8 cellular contexts compared by ENCODE assay signal in genomic region chr7:106071999-106072714, GRCh38. TPM values are rescaled to one million over a fixed set of nuclear protein-coding genes. Genes with fewer than 3 reads are reported as not detected.
DNase-seq lines count a peak whose midpoint lies in the region; ATAC-seq and TF ChIP-seq lines count a peak whose summit lies in the region.

No MANE protein-coding gene starts in this region.

- TF ChIP-seq CTCF in breast epithelium (IDR thresholded peaks at IDR 0.05) = no peak
- no peak for TF ChIP-seq CTCF in natural killer cell (IDR thresholded peaks at IDR 0.05)

- H3K27ac ChIP-seq in breast epithelium = peak overlapping the region; percentile 88 to 89

- peak overlapping the region; percentile 65 to 86 for H3K4me3 Mint-ChIP-seq in activated T-cell treated with anti-CD3 and anti-CD28 coated beads, Interleukin-2, amount 50 U/mL, for 72 hours
- H3K4me3 Mint-ChIP-seq in natural killer cell = peak overlapping the region; percentile 73

- no peaks in the 10 kb centered on the region for H3K9me3 Mint-ChIP-seq in activated T-cell treated with anti-CD3 and anti-CD28 coated beads, Interleukin-2, amount 50 U/mL, for 72 hours
- H3K9me3 Mint-ChIP-seq in natural killer cell = no peaks in the 10 kb centered on the region

- DNase-seq in activated T-cell treated with anti-CD3 and anti-CD28 coated beads, Interleukin-2, amount 50 U/mL, for 72 hours = no peak
- DNase-seq in activated T-cell treated with anti-CD3 and anti-CD28 coated beads, Interleukin-2, amount 50 U/mL, for 48 hours = no peak
- DNase-seq in NCI-H226 (peak; percentile 29), breast epithelium (ENCODE audit: low spot score in 2 of 2) (no peak), natural killer cell (no peak), NAMALWA (ENCODE audit: low spot score) (no peak)

- intact Hi-C loops in breast epithelium (cut with DNase I; ENCODE audit: low total_unique reads) (no loop called here), natural killer cell (cut with micrococcal nuclease) (loop anchor here (2.0 kb wide), 1 partner anchor 39 kb away; no protein-coding TSS in a partner anchor)

- no peaks in the 10 kb centered on the region for H3K27me3 Mint-ChIP-seq in activated T-cell treated with anti-CD3 and anti-CD28 coated beads, Interleukin-2, amount 50 U/mL, for 72 hours (ENCODE audit: low read depth)
- peaks cover 8 to 30% of the 10 kb centered on the region in 2 donors for H3K27me3 Mint-ChIP-seq in natural killer cell (ENCODE audit: low read depth in 2 of 2)

- no peak for TF ChIP-seq POLR2A in breast epithelium (IDR thresholded peaks at IDR 0.05)

- no peaks in the 10 kb centered on the region for H3K9me3 ChIP-seq in breast epithelium

- peaks cover 54% of the 10 kb centered on the region for H3K4me1 Mint-ChIP-seq in activated T-cell treated with anti-CD3 and anti-CD28 coated beads, Interleukin-2, amount 50 U/mL, for 72 hours (ENCODE audit: low read depth)
- peaks cover 39 to 47% of the 10 kb centered on the region in 2 donors for H3K4me1 Mint-ChIP-seq in natural killer cell

- peak; percentile 10 to 12 for ATAC-seq in activated T-cell treated with anti-CD3 and anti-CD28 coated beads, Interleukin-2, amount 50 U/mL, for 72 hours (replicated peaks in 1 of 2)
- ATAC-seq in natural killer cell (no peak), GM21825 (IDR thresholded peaks at IDR 0.05; ENCODE audit: unreplicated experiment) (no peak), HG03097 (IDR thresholded peaks at IDR 0.05; ENCODE audit: low FRiP score, unreplicated experiment) (no peak)

- H3K4me3 ChIP-seq in breast epithelium = no peak overlapping the region

- no peaks in the 10 kb centered on the region for H3K36me3 Mint-ChIP-seq in activated T-cell treated with anti-CD3 and anti-CD28 coated beads, Interleukin-2, amount 50 U/mL, for 72 hours (ENCODE audit: insufficient read depth in 2 of 2)
- H3K36me3 Mint-ChIP-seq in natural killer cell = no peaks in the 10 kb centered on the region

- H3K36me3 ChIP-seq in breast epithelium = no peaks in the 10 kb centered on the region

- H3K27me3 ChIP-seq in breast epithelium = no peaks in the 10 kb centered on the region

- peaks cover 0 to 2% of the 10 kb centered on the region in 2 donors for H3K4me1 ChIP-seq in breast epithelium

- peak overlapping the region; percentile 96 for H3K27ac Mint-ChIP-seq in activated T-cell treated with anti-CD3 and anti-CD28 coated beads, Interleukin-2, amount 50 U/mL, for 72 hours
- peak overlapping the region; percentile 83 to 86 for H3K27ac Mint-ChIP-seq in natural killer cell

RNA-seq across cellular contexts. Expression of gene SYPL1, which starts 40.0 kb away (rescaled TPM):
- total RNA-seq in activated T-cell treated with anti-CD3 and anti-CD28 coated beads, Interleukin-2, amount 50 U/mL, for 72 hours = 10 to 100 TPM; 29.6 to 32.0 TPM
- total RNA-seq in breast epithelium = 100 to 1,000 TPM in 1 of 3 donors, 10 to 100 TPM in 2; 96.2 to 116 (median 98.3) TPM
- total RNA-seq in natural killer cell = 10 to 100 TPM; 13.1 to 22.2 (median 14.9) TPM

Comparison
In these comparisons a context has a peak if more than half of its experiments do, and no peak if none do; other contexts are left out.
1. ATAC-seq: peak in activated T-cell treated with anti-CD3 and anti-CD28 coated beads, Interleukin-2, amount 50 U/mL, for 72 hours (2 of 2); none in natural killer cell (0 of 3), GM21825 (single experiment) and HG03097 (single experiment).